Comparison of ENCODE assay signal across 11 cellular contexts in genomic region chr6:105587349-105588115, GRCh38.
A peak's percentile ranks its signal among the peaks of the same experiment; 100 is the strongest.
DNase-seq lines count a peak whose midpoint lies in the region; TF ChIP-seq lines count a peak whose summit lies in the region.
"Had no signal": no experiment of that assay in that cellular context is flagged by ENCODE, and none has a peak within 500 bp of the region (broad histone marks: within the 10 kb centered on the region; RNA-seq: fewer than 3 reads in every experiment).

No MANE protein-coding gene starts in this region.

- TF ChIP-seq CTCF in Loucy (conservative IDR thresholded peaks at IDR 0.05; ENCODE audit: low read length) (no peak), tibial artery (IDR thresholded peaks at IDR 0.05) (no peak)

- intact Hi-C loops in CD4-positive, alpha-beta memory T cell (cut with micrococcal nuclease), result no loop called here
- intact Hi-C loops in activated T-helper 1 cell treated with anti-CD3 and anti-CD28 coated beads, Interleukin-12 subunit alpha, Interleukin-12 subunit beta, Interleukin-2, Interleukin-4 antibody, amounts not matched to agents 30 ng/mL and 10 ng/mL and 1 ng/mL, durations not matched to agents 14 hours and 24 hours and 36 hours (cut with micrococcal nuclease), result no loop called here
- intact Hi-C loops in tibial artery (cut with DNase I; ENCODE audit: low total_unique reads), result no loop called here

- peak overlapping the region; percentile 74 to 95 (median 91) for H3K27ac Mint-ChIP-seq in CD4-positive, alpha-beta memory T cell
- peak overlapping the region; percentile 73 for H3K27ac Mint-ChIP-seq in activated T-helper 1 cell treated with anti-CD3 and anti-CD28 coated beads, Interleukin-12 subunit alpha, Interleukin-12 subunit beta, Interleukin-2, Interleukin-4 antibody, amounts not matched to agents 30 ng/mL and 10 ng/mL and 1 ng/mL, durations not matched to agents 14 hours and 24 hours and 36 hours

- no peak overlapping the region for H3K27ac ChIP-seq in CD4-positive, alpha-beta memory T cell (ENCODE audit: low read depth, low read length)
- H3K27ac ChIP-seq in tibial artery, result no peak overlapping the region
- H3K27ac ChIP-seq: ascending aorta had no signal

- DNase-seq in CD4-positive, alpha-beta memory T cell, result peak; percentile 15 to 53 (median 29)
- DNase-seq in activated T-helper 1 cell treated with anti-CD3 and anti-CD28 coated beads, Interleukin-12 subunit alpha, Interleukin-12 subunit beta, Interleukin-2, Interleukin-4 antibody, amounts not matched to agents 30 ng/mL and 10 ng/mL and 1 ng/mL, durations not matched to agents 14 hours and 24 hours and 36 hours (ENCODE audit: low spot score), result peak; percentile 19
- DNase-seq in islet precursor cell, result peak; percentile 95
- no peak for DNase-seq in UCSD-AML1 (lab: John Stamatoyannopoulos, UW; ENCODE audit: unreplicated experiment)
- no peak for DNase-seq in tibial artery
- DNase-seq in inferior parietal cortex (ENCODE audit: extremely low spot score), result no peak
- DNase-seq in amygdala (lab: John Stamatoyannopoulos, UW), result no peak
- DNase-seq: DMS153, NCI-H1092 treated with DMSO at 0.1 percent for 48 hours had no signal

- no peak overlapping the region for H3K9ac ChIP-seq in Loucy (ENCODE audit: low read depth, low read length, poor library complexity, severe bottlenecking)

- H4K20me1 ChIP-seq in Loucy (ENCODE audit: insufficient read depth, low read length, poor library complexity, severe bottlenecking), result no peaks in the 10 kb centered on the region

- no peaks in the 10 kb centered on the region for H3K27me3 ChIP-seq in CD4-positive, alpha-beta memory T cell (ENCODE audit: insufficient read depth, low read length)
- H3K27me3 ChIP-seq in Loucy (ENCODE audit: insufficient read depth, low read length, poor library complexity, severe bottlenecking) (no peaks in the 10 kb centered on the region), tibial artery (no peaks in the 10 kb centered on the region)
- H3K27me3 ChIP-seq: ascending aorta had no signal

- POLR2A ChIA-PET in CD4-positive, alpha-beta memory T cell (lab: Charles Lee; ENCODE audit: partially characterized antibody), result interaction anchor here (0.7 to 1.1 kb wide), 2 partner anchors 14 to 17 kb away, joined by 3 read pairs; no protein-coding TSS in a partner anchor

- H3K4me1 Mint-ChIP-seq in CD4-positive, alpha-beta memory T cell, result peaks cover 21 to 42% (median 34%) of the 10 kb centered on the region in 4 donors
- H3K4me1 Mint-ChIP-seq in activated T-helper 1 cell treated with anti-CD3 and anti-CD28 coated beads, Interleukin-12 subunit alpha, Interleukin-12 subunit beta, Interleukin-2, Interleukin-4 antibody, amounts not matched to agents 30 ng/mL and 10 ng/mL and 1 ng/mL, durations not matched to agents 14 hours and 24 hours and 36 hours (ENCODE audit: low read depth), result peaks cover 53% of the 10 kb centered on the region

- CTCF ChIA-PET in CD4-positive, alpha-beta memory T cell (lab: Charles Lee; ENCODE audit: partially characterized antibody), result no interaction called here

- no peaks in the 10 kb centered on the region for H3K36me3 ChIP-seq in CD4-positive, alpha-beta memory T cell (ENCODE audit: insufficient read depth, low read length)
- H3K36me3 ChIP-seq in Loucy (ENCODE audit: insufficient read depth, low read length) (no peaks in the 10 kb centered on the region), tibial artery (no peaks in the 10 kb centered on the region)
- H3K36me3 ChIP-seq: ascending aorta had no signal

- H3K4me2 ChIP-seq in Loucy (ENCODE audit: low read depth, low read length, poor library complexity, severe bottlenecking), result peak overlapping the region; percentile 6

- peak overlapping the region; percentile 13 to 16 for H3K4me3 ChIP-seq in CD4-positive, alpha-beta memory T cell (ENCODE audit: low read length in 2 of 2)
- no peak overlapping the region for H3K4me3 ChIP-seq in Loucy (ENCODE audit: low read length, poor library complexity, severe bottlenecking)
- no peak overlapping the region for H3K4me3 ChIP-seq in tibial artery
- H3K4me3 ChIP-seq: ascending aorta had no signal

- no peaks in the 10 kb centered on the region for H3K9me3 Mint-ChIP-seq in CD4-positive, alpha-beta memory T cell
- peaks cover under 1% of the 10 kb centered on the region for H3K9me3 Mint-ChIP-seq in activated T-helper 1 cell treated with anti-CD3 and anti-CD28 coated beads, Interleukin-12 subunit alpha, Interleukin-12 subunit beta, Interleukin-2, Interleukin-4 antibody, amounts not matched to agents 30 ng/mL and 10 ng/mL and 1 ng/mL, durations not matched to agents 14 hours and 24 hours and 36 hours

- peak overlapping the region; percentile 65 to 89 (median 84) for H3K4me3 Mint-ChIP-seq in CD4-positive, alpha-beta memory T cell
- peak overlapping the region; percentile 51 for H3K4me3 Mint-ChIP-seq in activated T-helper 1 cell treated with anti-CD3 and anti-CD28 coated beads, Interleukin-12 subunit alpha, Interleukin-12 subunit beta, Interleukin-2, Interleukin-4 antibody, amounts not matched to agents 30 ng/mL and 10 ng/mL and 1 ng/mL, durations not matched to agents 14 hours and 24 hours and 36 hours

- H2AFZ ChIP-seq in Loucy (ENCODE audit: low read length), result peak overlapping the region; percentile 16

- H3F3A ChIP-seq in Loucy (ENCODE audit: low read depth), result no peaks in the 10 kb centered on the region

- H3K4me1 ChIP-seq in CD4-positive, alpha-beta memory T cell (ENCODE audit: insufficient read depth, low read length), result peaks cover 29% of the 10 kb centered on the region
- H3K4me1 ChIP-seq in Loucy (ENCODE audit: insufficient read depth, low read length, poor library complexity, severe bottlenecking) (peaks cover 22% of the 10 kb centered on the region), tibial artery (no peaks in the 10 kb centered on the region)

- no peaks in the 10 kb centered on the region for H3K79me2 ChIP-seq in Loucy (ENCODE audit: insufficient read depth, low read length)

- no peaks in the 10 kb centered on the region for H3K9me2 ChIP-seq in Loucy (replicated peaks; ENCODE audit: low read depth, low read length)

- no peaks in the 10 kb centered on the region for H3K27me3 Mint-ChIP-seq in CD4-positive, alpha-beta memory T cell
- H3K27me3 Mint-ChIP-seq in activated T-helper 1 cell treated with anti-CD3 and anti-CD28 coated beads, Interleukin-12 subunit alpha, Interleukin-12 subunit beta, Interleukin-2, Interleukin-4 antibody, amounts not matched to agents 30 ng/mL and 10 ng/mL and 1 ng/mL, durations not matched to agents 14 hours and 24 hours and 36 hours (ENCODE audit: insufficient read depth), result peaks cover 3% of the 10 kb centered on the region

- no peaks in the 10 kb centered on the region for H3K36me3 Mint-ChIP-seq in CD4-positive, alpha-beta memory T cell
- H3K36me3 Mint-ChIP-seq in activated T-helper 1 cell treated with anti-CD3 and anti-CD28 coated beads, Interleukin-12 subunit alpha, Interleukin-12 subunit beta, Interleukin-2, Interleukin-4 antibody, amounts not matched to agents 30 ng/mL and 10 ng/mL and 1 ng/mL, durations not matched to agents 14 hours and 24 hours and 36 hours (ENCODE audit: low read depth), result peaks cover 8% of the 10 kb centered on the region

- H3K9me3 ChIP-seq in CD4-positive, alpha-beta memory T cell (ENCODE audit: control insufficient read depth in 1 of 2, low read length in 2 of 2), result no peaks in the 10 kb centered on the region
- H3K9me3 ChIP-seq in Loucy (ENCODE audit: insufficient read depth, low read depth, low read length) (no peaks in the 10 kb centered on the region), tibial artery (no peaks in the 10 kb centered on the region)
- H3K9me3 ChIP-seq: ascending aorta had no signal

Comparison
In these comparisons a context has a peak if more than half of its experiments do, and no peak if none do; other contexts are left out.
1. DNase-seq: peak in CD4-positive, alpha-beta memory T cell (5 of 5), activated T-helper 1 cell treated with anti-CD3 and anti-CD28 coated beads, Interleukin-12 subunit alpha, Interleukin-12 subunit beta, Interleukin-2, Interleukin-4 antibody, amounts not matched to agents 30 ng/mL and 10 ng/mL and 1 ng/mL, durations not matched to agents 14 hours and 24 hours and 36 hours (single experiment) and islet precursor cell (single experiment); none in UCSD-AML1 (single experiment), tibial artery (0 of 2), inferior parietal cortex (single experiment) and amygdala (0 of 56).
2. H3K4me3 ChIP-seq: peak in CD4-positive, alpha-beta memory T cell (2 of 2); none in Loucy (single experiment) and tibial artery (0 of 2).